In genomic region chr11:77136074-77136473, GRCh38 we compare ENCODE assay signal across 1 cellular context.
TF ChIP-seq lines count a peak whose summit lies in the region.

No MANE protein-coding gene starts in this region.

TF ChIP-seq in GM12878, 131 proteins besides CTCF, POLR2A, EP300 and RAD21:
- TF ChIP-seq NFYA (IDR thresholded peaks at IDR 0.05; ENCODE audit: borderline replicate concordance, low read depth, low read length) (no peak), ZBTB40 (IDR thresholded peaks at IDR 0.05; ENCODE audit: borderline replicate concordance) (no peak), PKNOX1 (IDR thresholded peaks at IDR 0.05) (no peak), RCOR1 (conservative IDR thresholded peaks at IDR 0.05; ENCODE audit: low read depth, low read length) (no peak), ZSCAN29 (IDR thresholded peaks at IDR 0.05) (no peak), CEBPB (IDR thresholded peaks at IDR 0.05; ENCODE audit: borderline replicate concordance in 1 of 2, low read depth in 2 of 2, low read length in 2 of 2) (no peak), LARP7 (IDR thresholded peaks at IDR 0.05) (no peak), TCF7 (IDR thresholded peaks at IDR 0.05; ENCODE audit: borderline replicate concordance) (no peak), SUPT20H (IDR thresholded peaks at IDR 0.05; ENCODE audit: borderline replicate concordance, control insufficient read depth, low read depth, low read length) (no peak), IKZF1 (conservative IDR thresholded peaks at IDR 0.05) (no peak), NR2C2 (IDR thresholded peaks at IDR 0.05; ENCODE audit: borderline replicate concordance, control insufficient read depth, insufficient read length, low read depth) (no peak)
